38 cellular contexts compared by ENCODE assay signal in the genomic region with DNA sequence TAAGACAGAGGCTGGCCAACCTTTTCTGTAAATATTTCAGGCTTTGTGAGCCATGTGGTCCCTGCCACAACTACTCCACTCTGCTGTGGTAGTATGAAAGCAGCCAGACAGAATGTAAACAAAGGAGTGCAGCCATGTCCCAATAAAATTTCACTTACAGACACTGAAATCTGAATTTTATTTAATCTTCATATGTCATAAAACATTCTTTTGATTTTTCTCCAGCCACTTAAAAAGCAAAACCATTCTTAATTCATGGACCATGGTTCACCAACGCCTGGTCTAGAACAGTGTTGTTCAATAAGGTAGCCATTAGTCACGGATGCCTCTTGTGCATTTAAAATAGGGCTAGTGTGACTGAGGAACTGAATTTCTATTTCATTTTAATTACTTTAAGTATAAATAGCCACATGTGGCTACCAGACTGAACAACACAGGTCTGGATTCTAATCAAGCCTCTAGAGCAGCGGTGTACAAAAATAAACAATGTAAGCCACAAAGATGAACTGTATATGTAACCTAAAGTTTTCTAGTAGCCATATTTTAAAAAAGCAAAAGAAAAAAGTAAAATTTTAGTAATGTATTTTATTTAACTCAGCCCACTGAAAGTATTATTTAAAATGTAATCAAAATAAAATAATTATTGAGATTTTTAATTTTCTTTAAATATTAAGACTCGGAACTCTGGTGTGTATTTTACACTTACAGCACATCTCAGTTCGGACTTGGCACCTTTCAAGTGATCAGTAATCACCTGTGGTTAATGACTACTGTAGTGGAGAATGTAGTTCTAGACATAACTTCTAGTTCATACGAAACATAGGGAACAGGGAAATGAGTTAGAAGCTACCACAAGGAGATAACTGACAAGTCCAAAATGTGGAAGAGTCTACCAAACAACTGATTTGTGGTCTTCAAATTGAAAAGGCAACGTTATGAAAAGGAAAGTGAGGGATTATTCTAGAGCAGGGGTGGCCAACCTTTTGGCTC. TPM values are rescaled to one million over a fixed set of nuclear protein-coding genes. Genes with fewer than 3 reads are reported as not detected.
DNase-seq lines count a peak whose midpoint lies in the region; FAIRE-seq and TF ChIP-seq lines count a peak whose summit lies in the region.
"Had no signal": no experiment of that assay in that cellular context is flagged by ENCODE, and none has a peak within 500 bp of the region (broad histone marks: within the 10 kb centered on the region; RNA-seq: fewer than 3 reads in every experiment).

No MANE protein-coding gene starts in this region.

- H3K4me1 ChIP-seq in astrocyte (ENCODE audit: insufficient read depth, low read length): no peaks in the 10 kb centered on the region
- H3K4me1 ChIP-seq: A549, heart left ventricle, right lobe of liver, tibial artery, vagina had no signal

- TF ChIP-seq CTCF in astrocyte (IDR thresholded peaks at IDR 0.05; ENCODE audit: insufficient read depth, low read depth, low read length): no peak
- no peak for TF ChIP-seq CTCF in fibroblast of villous mesenchyme (IDR thresholded peaks at IDR 0.05; ENCODE audit: insufficient read depth, low read depth, low read length)
- no peak for TF ChIP-seq CTCF in lower leg skin (IDR thresholded peaks at IDR 0.05)

- H3K9ac ChIP-seq in astrocyte (ENCODE audit: low read length): no peak overlapping the region

- H3K4me1 Mint-ChIP-seq in astrocyte (ENCODE audit: low read depth, unreplicated experiment): peaks cover 6% of the 10 kb centered on the region
- H3K4me1 Mint-ChIP-seq: activated naive CD4-positive, alpha-beta T cell treated with anti-CD3 and anti-CD28 coated beads, Interleukin-2, amount 10 ng/mL, durations not matched to agents 7 days and 5 days; CD8-positive, alpha-beta memory T cell; GM23338; naive thymus-derived CD4-positive, alpha-beta T cell had no signal

- no peaks in the 10 kb centered on the region for H3K9me3 ChIP-seq in astrocyte (ENCODE audit: insufficient read depth, low read depth, low read length)
- H3K9me3 ChIP-seq: A549, heart left ventricle, neutrophil, right lobe of liver, tibial artery, vagina had no signal

- no peaks in the 10 kb centered on the region for H3K79me2 ChIP-seq in astrocyte (ENCODE audit: insufficient read depth, low read length)

- H3K27ac Mint-ChIP-seq in astrocyte (ENCODE audit: unreplicated experiment): peak overlapping the region; percentile 72
- H3K27ac Mint-ChIP-seq: activated CD4-positive, alpha-beta memory T cell treated with anti-CD3 and anti-CD28 coated beads for 36 hours; activated naive CD4-positive, alpha-beta T cell treated with anti-CD3 and anti-CD28 coated beads, Interleukin-2, amount 10 ng/mL, durations not matched to agents 7 days and 5 days; activated T-helper 1 cell treated with anti-CD3 and anti-CD28 coated beads, Interleukin-12 subunit alpha, Interleukin-12 subunit beta, Interleukin-2, Interleukin-4 antibody, amounts not matched to agents 30 ng/mL and 10 ng/mL and 1 ng/mL, durations not matched to agents 14 hours and 24 hours and 36 hours; CD8-positive, alpha-beta memory T cell; GM23338; progenitor cell of endocrine pancreas; T-helper 1 cell treated with Interleukin-12 subunit alpha and Interleukin-12 subunit beta and Interleukin-4 antibody, amounts not matched to agents 30 μg/mL and 1 μg/mL, for 36 hours had no signal

- DNase-seq in H4 (ENCODE audit: low spot score): peak; percentile 10
- DNase-seq in astrocyte (ENCODE audit: low read depth): peak; percentile 88
- peak; percentile 57 for DNase-seq in fibroblast of villous mesenchyme (ENCODE audit: low read depth)
- DNase-seq in NK-92 (lab: John Stamatoyannopoulos, UW; ENCODE audit: unreplicated experiment): no peak
- DNase-seq in D341Med (ENCODE audit: low spot score): no peak
- DNase-seq in NCI-H2171 treated with DMSO at 0.1 percent for 48 hours (lab: John Stamatoyannopoulos, UW): no peak
- no peak for DNase-seq in lower leg skin (ENCODE audit: low spot score in 2 of 2)
- DNase-seq: activated CD4-positive, alpha-beta memory T cell treated with anti-CD3 and anti-CD28 coated beads for 36 hours; activated CD4-positive, CD25-positive, alpha-beta regulatory T cell treated with anti-CD3 and anti-CD28 coated beads, Interleukin-2, amount 50 U/mL, for 72 hours; activated CD8-positive, alpha-beta memory T cell treated with anti-CD3 and anti-CD28 coated beads, Interleukin-2, amount 50 U/mL, for 4 hours; activated naive CD4-positive, alpha-beta T cell treated with anti-CD3 and anti-CD28 coated beads, Interleukin-2, amount 10 ng/mL, durations not matched to agents 7 days and 5 days; amniotic stem cell; CD8-positive, alpha-beta memory T cell; DMS153; effector CD8-positive, alpha-beta T cell; heart left ventricle; naive thymus-derived CD4-positive, alpha-beta T cell; NCI-H1092 treated with DMSO at 0.1 percent for 48 hours; NCI-H1694 treated with DMSO at 0.1 percent for 48 hours; NCI-H2171; NCI-H510A; PC-9; right lobe of liver; stimulated activated CD4-positive, alpha-beta T cell treated with anti-CD3 and anti-CD28 coated beads, Interleukin-2, amount 100 ng/mL, for 48 hours; tibial artery had no signal

- H3K27ac ChIP-seq in astrocyte (ENCODE audit: low read depth, low read length): peak overlapping the region; percentile 37
- H3K27ac ChIP-seq: A549, coronary artery, epithelial cell of prostate, heart left ventricle, neutrophil, PC-9, right lobe of liver, tibial artery, vagina had no signal

- H3K27me3 ChIP-seq in astrocyte (ENCODE audit: insufficient read depth, low read length): no peaks in the 10 kb centered on the region
- H3K27me3 ChIP-seq: heart left ventricle, neutrophil, right lobe of liver, tibial artery, vagina had no signal

- no peak overlapping the region for H3K4me2 ChIP-seq in astrocyte (ENCODE audit: low read length)
- H3K4me2 ChIP-seq: A549, GM23338, PC-9 had no signal

- H3K4me3 ChIP-seq in astrocyte (ENCODE audit: insufficient read depth, low read depth, low read length) (no peak overlapping the region), fibroblast of villous mesenchyme (ENCODE audit: low read depth, low read length) (no peak overlapping the region), lower leg skin (ENCODE audit: low read depth, poor library complexity, severe bottlenecking) (no peak overlapping the region)
- H3K4me3 ChIP-seq: A549, coronary artery, GM23338, heart left ventricle, K562, PC-9, right lobe of liver, tibial artery, vagina had no signal

- no peak overlapping the region for H3K4me3 Mint-ChIP-seq in astrocyte (ENCODE audit: unreplicated experiment)
- H3K4me3 Mint-ChIP-seq: activated CD4-positive, alpha-beta memory T cell treated with anti-CD3 and anti-CD28 coated beads for 36 hours; activated naive CD4-positive, alpha-beta T cell treated with anti-CD3 and anti-CD28 coated beads, Interleukin-2, amount 10 ng/mL, durations not matched to agents 7 days and 5 days; activated T-helper 1 cell treated with anti-CD3 and anti-CD28 coated beads, Interleukin-12 subunit alpha, Interleukin-12 subunit beta, Interleukin-2, Interleukin-4 antibody, amounts not matched to agents 30 ng/mL and 10 ng/mL and 1 ng/mL, durations not matched to agents 14 hours and 24 hours and 36 hours; CD8-positive, alpha-beta memory T cell; GM23338; naive thymus-derived CD4-positive, alpha-beta T cell; T-helper 1 cell treated with Interleukin-12 subunit alpha and Interleukin-12 subunit beta and Interleukin-4 antibody, amounts not matched to agents 30 μg/mL and 1 μg/mL, for 36 hours had no signal

- intact Hi-C loops in lower leg skin (cut with DNase I; ENCODE audit: low total_unique reads): no loop called here

- H3K36me3 ChIP-seq in astrocyte (ENCODE audit: insufficient read depth, low read length): peaks cover 32% of the 10 kb centered on the region

- no peak for TF ChIP-seq POLR2A in lower leg skin (IDR thresholded peaks at IDR 0.05)

- FAIRE-seq in A204.1 (lab: Jason Lieb, UNC): peak; percentile 52
- no peak for FAIRE-seq in astrocyte (lab: Jason Lieb, UNC)
- FAIRE-seq: A549, HTR-8/SVneo, K562, keratinocyte had no signal

- H3K36me3 Mint-ChIP-seq in astrocyte (ENCODE audit: low read depth, unreplicated experiment): peaks cover 15% of the 10 kb centered on the region

- no peaks in the 10 kb centered on the region for H3K27me3 Mint-ChIP-seq in astrocyte (ENCODE audit: low read depth, unreplicated experiment)
- H3K27me3 Mint-ChIP-seq: activated CD4-positive, alpha-beta memory T cell treated with anti-CD3 and anti-CD28 coated beads for 36 hours; activated naive CD4-positive, alpha-beta T cell treated with anti-CD3 and anti-CD28 coated beads, Interleukin-2, amount 10 ng/mL, durations not matched to agents 7 days and 5 days; CD8-positive, alpha-beta memory T cell; naive thymus-derived CD4-positive, alpha-beta T cell; progenitor cell of endocrine pancreas had no signal

- WGBS in lower leg skin, 2 donors: 91 to 93% methylated on average over 7 of the region's 7 CpGs

- H2AFZ ChIP-seq in astrocyte (ENCODE audit: low read depth, low read length): no peak overlapping the region
- H2AFZ ChIP-seq: GM23338, PC-9 had no signal

- no peaks in the 10 kb centered on the region for H3K9me3 Mint-ChIP-seq in astrocyte (ENCODE audit: unreplicated experiment)
- H3K9me3 Mint-ChIP-seq: activated CD4-positive, alpha-beta memory T cell treated with anti-CD3 and anti-CD28 coated beads for 36 hours; activated naive CD4-positive, alpha-beta T cell treated with anti-CD3 and anti-CD28 coated beads, Interleukin-2, amount 10 ng/mL, durations not matched to agents 7 days and 5 days; activated T-helper 1 cell treated with anti-CD3 and anti-CD28 coated beads, Interleukin-12 subunit alpha, Interleukin-12 subunit beta, Interleukin-2, Interleukin-4 antibody, amounts not matched to agents 30 ng/mL and 10 ng/mL and 1 ng/mL, durations not matched to agents 14 hours and 24 hours and 36 hours; CD8-positive, alpha-beta memory T cell; GM23338; naive thymus-derived CD4-positive, alpha-beta T cell; T-helper 1 cell treated with Interleukin-12 subunit alpha and Interleukin-12 subunit beta and Interleukin-4 antibody, amounts not matched to agents 30 μg/mL and 1 μg/mL, for 36 hours had no signal

- H4K20me1 ChIP-seq in astrocyte (ENCODE audit: insufficient read depth, low read length): no peaks in the 10 kb centered on the region

RNA-seq across cellular contexts. Expression of gene GEMIN5, which starts 14.3 kb away (rescaled TPM):
- 9.7 and 12.6 TPM in 2 replicates for total RNA-seq in H4 (2014; rRNA removed; shearing (Covaris generic))
- total RNA-seq in astrocyte (13.8 and 14.8 TPM in 2 replicates), fibroblast of villous mesenchyme (13.5 and 23.3 TPM in 2 replicates), lower leg skin (10 to 100 TPM; 16.7 to 20.5 (median 18.9) TPM)

RNA-seq across cellular contexts. Expression of gene MRPL22, which starts 17.1 kb away (rescaled TPM):
- total RNA-seq in H4 (2014; rRNA removed; shearing (Covaris generic)): 25.8 and 28.2 TPM in 2 replicates
- total RNA-seq in astrocyte: 41.7 and 49.1 TPM in 2 replicates
- total RNA-seq in fibroblast of villous mesenchyme: 11.7 and 12.9 TPM in 2 replicates
- 10 to 100 TPM; 19.1 to 24.4 (median 22.2) TPM for total RNA-seq in lower leg skin

Comparison
In these comparisons a context has a peak if more than half of its experiments do, and no peak if none do; other contexts are left out.
1. DNase-seq: peak in H4 (single experiment), astrocyte (single experiment) and fibroblast of villous mesenchyme (single experiment); none in NK-92 (single experiment), D341Med (single experiment), NCI-H2171 treated with DMSO at 0.1 percent for 48 hours (single experiment) and lower leg skin (0 of 2).